In the genomic region with DNA sequence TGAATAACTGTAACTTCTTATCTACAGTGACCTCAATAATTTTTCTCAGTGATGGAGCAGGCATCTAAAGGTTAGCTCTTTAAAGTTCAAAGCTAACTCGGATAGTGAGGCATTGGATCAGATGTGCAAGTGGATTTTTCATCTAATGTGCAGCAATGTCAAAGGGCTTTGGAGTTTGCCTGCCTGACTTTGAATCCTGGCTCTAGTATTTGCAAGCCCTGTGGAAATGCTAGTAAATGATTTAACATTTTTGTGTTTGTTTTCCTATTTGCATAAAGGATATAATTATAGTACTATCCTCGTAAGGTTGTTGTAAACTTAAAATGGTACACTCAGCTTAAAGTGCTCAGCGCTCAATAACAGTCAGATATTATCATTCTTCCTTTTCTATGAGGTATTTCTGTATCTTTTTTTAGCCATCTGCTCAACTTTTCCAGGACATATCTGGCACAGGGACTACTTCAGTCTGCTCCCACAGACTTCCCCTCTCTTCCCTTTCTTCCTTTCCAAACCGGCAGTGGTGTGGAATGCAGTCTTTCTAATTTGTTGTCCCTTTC, we compare ENCODE assay signal across 1 cellular context.
TF ChIP-seq lines count a peak whose summit lies in the region.

No MANE protein-coding gene starts in this region.

TF ChIP-seq in IMR-90, 13 proteins besides CTCF, POLR2A, EP300 and RAD21:
- no peak for TF ChIP-seq RCOR1 (IDR thresholded peaks at IDR 0.05; ENCODE audit: insufficient replicate concordance, low read length)
- TF ChIP-seq MAFK (IDR thresholded peaks at IDR 0.05; ENCODE audit: low read depth, low read length), result no peak
- no peak for TF ChIP-seq MAZ (IDR thresholded peaks at IDR 0.05; ENCODE audit: borderline replicate concordance, low read depth, low read length)
- no peak for TF ChIP-seq CHD1 (IDR thresholded peaks at IDR 0.05; ENCODE audit: low read depth, low read length)
